Comparison of ENCODE assay signal across 11 cellular contexts in the genomic region with DNA sequence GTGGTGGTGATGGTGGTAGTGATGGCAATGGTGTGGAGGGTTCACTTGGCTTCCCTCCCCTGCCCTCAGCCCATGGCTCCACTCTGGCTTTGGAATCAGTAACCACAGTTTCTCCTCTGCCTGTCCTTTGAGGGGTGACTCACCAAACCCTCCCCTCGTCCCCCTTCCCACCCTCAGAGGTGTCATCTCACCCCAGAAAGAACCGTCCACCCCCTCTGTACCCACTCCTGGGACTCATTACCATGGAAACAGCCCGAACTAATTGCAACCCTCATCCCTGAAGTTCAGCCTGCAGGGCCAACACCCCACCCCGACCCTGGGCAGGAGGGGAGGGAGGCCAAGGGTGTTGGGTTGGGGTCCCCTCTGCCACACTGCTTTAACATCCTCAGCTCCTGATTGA. TPM values are rescaled to one million over a fixed set of nuclear protein-coding genes. Genes with fewer than 3 reads are reported as not detected.
DNase-seq lines count a peak whose midpoint lies in the region; ATAC-seq, FAIRE-seq and TF ChIP-seq lines count a peak whose summit lies in the region.
"Had no signal": no experiment of that assay in that cellular context is flagged by ENCODE, and none has a peak within 500 bp of the region (broad histone marks: within the 10 kb centered on the region; RNA-seq: fewer than 3 reads in every experiment).

No MANE protein-coding gene starts in this region.

- H3K23ac ChIP-seq in H1 (ENCODE audit: insufficient read length), result no peak overlapping the region

- ATAC-seq in upper lobe of left lung (ENCODE audit: low FRiP score in 2 of 2), result peak in 1 of 2 donors; percentile 20
- ATAC-seq in HG02610 (IDR thresholded peaks at IDR 0.05; ENCODE audit: unreplicated experiment), result no peak

- peaks cover 3% of the 10 kb centered on the region for H3K79me1 ChIP-seq in H1 (ENCODE audit: low read depth, low read length)

- H2BK20ac ChIP-seq in H1 (ENCODE audit: low read length), result peak overlapping the region; percentile 95

- H3K4me2 ChIP-seq in H1 (ENCODE audit: insufficient read depth in 1 of 2, low read depth in 2 of 2, low read length in 2 of 2), result peak overlapping the region; percentile 80 to 99

- no peaks in the 10 kb centered on the region for H3K79me2 ChIP-seq in H1 (ENCODE audit: control insufficient read depth in 1 of 2, insufficient read depth in 2 of 2, low read length in 2 of 2)

- H3K9me3 Mint-ChIP-seq in nephron, result no peaks in the 10 kb centered on the region
- H3K9me3 Mint-ChIP-seq: activated B cell treated with CpG ODN at 0.5 μM for 24 hours had no signal

- CTCF ChIA-PET in H1 (lab: Charles Lee; ENCODE audit: partially characterized antibody), result interaction anchor here (0.8 to 19.1 kb wide), 6 partner anchors 7 to 72 kb away, joined by 3 to 435 read pairs (median 37); partner anchors contain the start of gene PHLDB1

- no peak for TF ChIP-seq RAD21 in H1 (IDR thresholded peaks at IDR 0.05 in 1 of 2, conservative IDR thresholded peaks at IDR 0.05 in 1 of 2; ENCODE audit: low read depth in 2 of 2, low read length in 2 of 2)

- H3K23me2 ChIP-seq in H1 (ENCODE audit: low read depth, low read length), result peaks cover 9% of the 10 kb centered on the region; the same call in 1 of the 2 replicates

- H2BK5ac ChIP-seq in H1 (ENCODE audit: low read depth, low read length), result no peak overlapping the region; the same call in 1 of the 2 replicates

- H3K27me3 ChIP-seq in H1 (replicated peaks in 1 of 4; ENCODE audit: control insufficient read depth in 3 of 4, extremely low read depth in 1 of 4, insufficient read depth in 3 of 4, low read length in 3 of 4) (no peaks in the 10 kb centered on the region), upper lobe of left lung (no peaks in the 10 kb centered on the region)

- WGBS in H1 (ENCODE audit: extremely low coverage in 1 of 2, insufficient coverage in 1 of 2, insufficient read length in 1 of 2, insufficient replicate concordance in 2 of 2, low coverage in 1 of 2, low lambda C conversion rate in 2 of 2, missing lambda C conversion rate in 1 of 2), 2 experiments, result 52% methylated on average over 4 of the region's 4 CpGs; no CpG with 5 or more reads in 1 of the 2 experiments
- WGBS in upper lobe of left lung, 2 donors, result 58 to 60% methylated on average over 4 of the region's 4 CpGs

- peaks cover 53% of the 10 kb centered on the region for H3K4me1 Mint-ChIP-seq in nephron
- H3K4me1 Mint-ChIP-seq: activated B cell treated with CpG ODN at 0.5 μM for 24 hours had no signal

- H2BK120ac ChIP-seq in H1 (replicated peaks; ENCODE audit: low read depth, low read length), result no peak overlapping the region

- H3K18ac ChIP-seq in H1 (ENCODE audit: extremely low read depth, low read length), result 0 out of 2 replicates have a peak overlapping the region, but pooled peaks have one; percentile 83

- TF ChIP-seq CTCF in H1 (IDR thresholded peaks at IDR 0.05; ENCODE audit: control extremely low read depth in 1 of 3, insufficient read depth in 1 of 3, low read depth in 1 of 3, low read length in 3 of 3), result no peak
- TF ChIP-seq CTCF in nephron (IDR thresholded peaks at IDR 0.05; ENCODE audit: unreplicated experiment in 3 of 3), result no peak
- TF ChIP-seq CTCF in upper lobe of left lung (IDR thresholded peaks at IDR 0.05), result no peak

- H3K36me3 ChIP-seq in H1 (ENCODE audit: control insufficient read depth in 2 of 4, insufficient read depth in 4 of 4, low read length in 3 of 4) (peaks cover 0 to 36% (median 11%) of the 10 kb centered on the region in 4 experiments; a peak in 6 of 8 replicates), upper lobe of left lung (peaks cover 0 to 89% (median 29%) of the 10 kb centered on the region in 4 donors)

- FAIRE-seq in H1 (lab: Jason Lieb, UNC), result no peak

- H2AFZ ChIP-seq in H1 (ENCODE audit: low read length), result no peak overlapping the region

- peak overlapping the region; percentile 92 to 94 (median 93) for H3K27ac Mint-ChIP-seq in nephron
- H3K27ac Mint-ChIP-seq: activated B cell treated with CpG ODN at 0.5 μM for 24 hours had no signal

- DNase-seq in NK-92 treated with Interleukin-12 subunit alpha and Interleukin-12 subunit beta, amount 100 ng/mL, for 24 hours (lab: John Stamatoyannopoulos, UW), result peak; percentile 21
- DNase-seq in NK-92 (lab: John Stamatoyannopoulos, UW; ENCODE audit: unreplicated experiment), result no peak
- no peak for DNase-seq in H1 (ENCODE audit: low read depth in 1 of 2, low spot score in 2 of 2)
- no peak for DNase-seq in upper lobe of left lung
- no peak for DNase-seq in iPS-NIHi11 (ENCODE audit: low spot score)
- DNase-seq in stimulated activated CD4-positive, alpha-beta T cell treated with anti-CD3 and anti-CD28 coated beads, Interleukin-4, amount 100 ng/mL, for 4 hours, result no peak
- DNase-seq: activated B cell treated with CpG ODN at 0.5 μM for 24 hours had no signal

- H3K56ac ChIP-seq in H1 (replicated peaks; ENCODE audit: insufficient read length, low read depth, low read length), result no peak overlapping the region

- peak overlapping the region; percentile 46 for H4K5ac ChIP-seq in H1 (ENCODE audit: insufficient read length, low read depth, low read length)

- peak overlapping the region in 2 of 4 experiments; percentile 64 to 66; a peak in 2 of 7 replicates for H3K9ac ChIP-seq in H1 (replicated peaks in 1 of 4; ENCODE audit: extremely low read depth in 1 of 4, low read depth in 3 of 4, low read length in 3 of 4)

- peaks cover under 1 to 21% of the 10 kb centered on the region in 2 experiments for H4K20me1 ChIP-seq in H1 (replicated peaks in 1 of 2; ENCODE audit: control insufficient read depth in 1 of 2, insufficient read depth in 2 of 2, low read length in 2 of 2)

- peak overlapping the region; percentile 67 for H4K91ac ChIP-seq in H1 (replicated peaks; ENCODE audit: insufficient read length, low read length)

- H3K27me3 Mint-ChIP-seq in nephron (ENCODE audit: low read depth), result no peaks in the 10 kb centered on the region

- peak overlapping the region; percentile 68; the same call in 1 of the 2 replicates for H2BK12ac ChIP-seq in H1 (ENCODE audit: low read depth, low read length)

- H2AK5ac ChIP-seq in H1 (ENCODE audit: low read depth, low read length), result no peak overlapping the region

- H3K14ac ChIP-seq in H1 (ENCODE audit: insufficient read length), result no peak overlapping the region

- H3K4ac ChIP-seq in H1 (replicated peaks; ENCODE audit: insufficient read length, low read depth, low read length), result no peak overlapping the region

- no peak overlapping the region for H2BK15ac ChIP-seq in H1 (ENCODE audit: low read length)

- 0 out of 3 replicates have a peak, but pooled peaks of 1 of the 2 experiments have one; percentile 36 for TF ChIP-seq POLR2A in H1 (IDR thresholded peaks at IDR 0.05; ENCODE audit: control extremely low read depth in 1 of 2, low read depth in 2 of 2, low read length in 2 of 2)
- TF ChIP-seq POLR2A in upper lobe of left lung (IDR thresholded peaks at IDR 0.05), result no peak

- peak overlapping the region; percentile 68; the same call in 1 of the 2 replicates for H3K27ac ChIP-seq in H1 (ENCODE audit: low read depth, low read length)
- peak overlapping the region in 3 of 4 donors; percentile 65 to 76 (median 73) for H3K27ac ChIP-seq in upper lobe of left lung

- H3K4me3 ChIP-seq in H1 (ENCODE audit: extremely low read depth in 1 of 4, insufficient read depth in 2 of 4, low read depth in 3 of 4, low read length in 4 of 4) (peak overlapping the region in 3 of 4 experiments; percentile 31 to 65 (median 48); a peak in 5 of 8 replicates), upper lobe of left lung (no peak overlapping the region)

- H4K8ac ChIP-seq in H1 (ENCODE audit: extremely low read depth, insufficient read depth, low read length), result no peak overlapping the region

- TF ChIP-seq EP300 in H1 (IDR thresholded peaks at IDR 0.05; ENCODE audit: borderline replicate concordance in 1 of 2, low read depth in 2 of 2, low read length in 2 of 2) (no peak), upper lobe of left lung (IDR thresholded peaks at IDR 0.05) (no peak)

- POLR2A ChIA-PET in H1 (lab: Charles Lee; ENCODE audit: partially characterized antibody), result interaction anchor here (0.5 to 25.8 kb wide), 9 partner anchors 12 to 281 kb away, joined by 3 to 574 read pairs (median 5); partner anchors contain the start of genes ARCN1 and PHLDB1

- H3K4me3 Mint-ChIP-seq in nephron, result peak overlapping the region in 2 of 3 experiments; percentile 38 to 70
- H3K4me3 Mint-ChIP-seq: activated B cell treated with CpG ODN at 0.5 μM for 24 hours had no signal

- H3K4me1 ChIP-seq in H1 (replicated peaks in 1 of 4; ENCODE audit: control insufficient read depth in 3 of 4, insufficient read depth in 4 of 4, low read length in 3 of 4) (peaks cover 16 to 23% (median 19%) of the 10 kb centered on the region in 4 experiments), upper lobe of left lung (peaks cover 35 to 55% (median 45%) of the 10 kb centered on the region in 4 donors)

- H3K9me3 ChIP-seq in H1 (ENCODE audit: insufficient read depth in 2 of 2, low read depth in 1 of 2, low read length in 1 of 2) (no peaks in the 10 kb centered on the region), upper lobe of left lung (no peaks in the 10 kb centered on the region)

- peaks cover 63% of the 10 kb centered on the region for H3K36me3 Mint-ChIP-seq in nephron (ENCODE audit: low read depth)

TF ChIP-seq in H1, 55 proteins besides CTCF, POLR2A, EP300 and RAD21 (continues in another document):
- TF ChIP-seq TBP (IDR thresholded peaks at IDR 0.05; ENCODE audit: low read depth, low read length), result no peak

RNA-seq across cellular contexts. Expression of gene PHLDB1, which starts 26.6 kb away (rescaled TPM):
- total RNA-seq in H1 (2021; fragmentation: NEBNext Ultra II Directional; extraction: Animal tissue kit (Norgen Biotek cat#: 25700)), result 74.8 and 74.9 TPM in 2 replicates
- 53.9 and 70.6 TPM in 2 replicates for polyA plus RNA-seq in H1 (2011; rRNA removed)
- polyA plus RNA-seq in H1 (2011; cell fraction: cytosol; rRNA removed), result 66.4 TPM
- polyA plus RNA-seq in H1 (2011; cell fraction: nucleus; rRNA removed), result 211 TPM
- 47.2 to 67.0 TPM (median 64.5 TPM) in 4 replicates for polyA plus RNA-seq in H1 (2012, experiment 1 of 2)
- 57.7 TPM for polyA plus RNA-seq in H1 (2012, experiment 2 of 2)
- 44.2 TPM for polyA plus RNA-seq in H1 (2013, experiment 1 of 2)
- 40.0 TPM for polyA plus RNA-seq in H1 (2013, experiment 2 of 2)
- 57.0 and 74.3 TPM in 2 replicates for polyA minus RNA-seq in H1 (2011; rRNA and poly(A)+ RNA removed)
- 57.3 TPM for polyA minus RNA-seq in H1 (2011; cell fraction: cytosol; rRNA and poly(A)+ RNA removed)
- 100 TPM for polyA minus RNA-seq in H1 (2011; cell fraction: nucleus; rRNA and poly(A)+ RNA removed)
- 100 to 1,000 TPM in 3 of 6 donors, 10 to 100 TPM in 3; 45.5 to 188 (median 100) TPM for total RNA-seq in upper lobe of left lung

RNA-seq across cellular contexts. Expression of gene TREH, which starts 45.5 kb away (rescaled TPM):
- total RNA-seq in H1 (2021; fragmentation: NEBNext Ultra II Directional; extraction: Animal tissue kit (Norgen Biotek cat#: 25700)), result not detected in 2 replicates
- polyA plus RNA-seq in H1 (2011; rRNA removed), result 0.03 TPM in 1 of 2 replicates, not detected in the other
- not detected for polyA plus RNA-seq in H1 (2011; cell fraction: cytosol; rRNA removed)
- 0.20 TPM for polyA plus RNA-seq in H1 (2011; cell fraction: nucleus; rRNA removed)
- polyA plus RNA-seq in H1 (2012, experiment 1 of 2), result 0.16 to 0.46 TPM (median 0.27 TPM) in 4 replicates
- polyA plus RNA-seq in H1 (2012, experiment 2 of 2), result 0.45 TPM
- not detected for polyA plus RNA-seq in H1 (2013, experiment 1 of 2)
- not detected for polyA plus RNA-seq in H1 (2013, experiment 2 of 2)
- not detected in 2 replicates for polyA minus RNA-seq in H1 (2011; rRNA and poly(A)+ RNA removed)
- polyA minus RNA-seq in H1 (2011; cell fraction: cytosol; rRNA and poly(A)+ RNA removed), result not detected
- not detected for polyA minus RNA-seq in H1 (2011; cell fraction: nucleus; rRNA and poly(A)+ RNA removed)
- 1 to 10 TPM in 1 of 6 donors, under 1 TPM in 2, not detected in 3; 0.17 to 1.0 (median 0.89) TPM for total RNA-seq in upper lobe of left lung
- total RNA-seq: activated B cell treated with CpG ODN at 0.5 μM for 24 hours, endothelial cell of umbilical vein, lung microvascular endothelial cell had no signal
- polyA plus RNA-seq: endothelial cell of umbilical vein had no signal

Comparison
In these comparisons a context has a peak if more than half of its experiments do, and no peak if none do; other contexts are left out.
1. H3K4me3 ChIP-seq: peak in H1 (3 of 4); none in upper lobe of left lung (0 of 4).